ENCODE assay signal across 12 cellular contexts in genomic region chr1:112011231-112011630, GRCh38. TPM values are rescaled to one million over a fixed set of nuclear protein-coding genes. Genes with fewer than 3 reads are reported as not detected.
DNase-seq lines count a peak whose midpoint lies in the region; ATAC-seq lines count a peak whose summit lies in the region.
"Had no signal": no experiment of that assay in that cellular context is flagged by ENCODE, and none has a peak within 500 bp of the region (broad histone marks: within the 10 kb centered on the region; RNA-seq: fewer than 3 reads in every experiment).

No MANE protein-coding gene starts in this region.

- H3K27ac Mint-ChIP-seq in stimulated activated memory B cell treated with anti-CD40 and anti-IgM and Interleukin-4, amounts not matched to agents 10 μg/mL and 1 μg/mL and 100 μg/mL, for 72 hours, result no peak overlapping the region

- no peaks in the 10 kb centered on the region for H3K9me3 ChIP-seq in Karpas-422 (ENCODE audit: low read length)

- H3K27me3 ChIP-seq in Karpas-422 (ENCODE audit: low read length), result no peaks in the 10 kb centered on the region

- no peaks in the 10 kb centered on the region for H3K36me3 ChIP-seq in Karpas-422 (ENCODE audit: insufficient read depth, low read length)

- H3K79me2 ChIP-seq in Karpas-422 (ENCODE audit: low read length), result no peaks in the 10 kb centered on the region

- H3K4me1 Mint-ChIP-seq in stimulated activated memory B cell treated with anti-CD40 and anti-IgM and Interleukin-4, amounts not matched to agents 10 μg/mL and 1 μg/mL and 100 μg/mL, for 72 hours, result no peaks in the 10 kb centered on the region

- no peaks in the 10 kb centered on the region for H3K4me1 ChIP-seq in Karpas-422 (ENCODE audit: low read length)

- DNase-seq in AG20443 (ENCODE audit: low spot score) (peak; percentile 84), M059J (ENCODE audit: low read depth) (peak; percentile 49), epithelial cell of prostate (ENCODE audit: low read depth, low spot score) (peak; percentile 20), mucosa of gallbladder (ENCODE audit: low spot score) (peak; percentile 27), NCI-H1105 (lab: John Stamatoyannopoulos, UW) (no peak), SW 1271 (lab: John Stamatoyannopoulos, UW) (no peak), Karpas-422 (no peak)
- DNase-seq: amniotic stem cell, KBM-7, NCI-H2171 had no signal

- no peaks in the 10 kb centered on the region for H3K9me2 ChIP-seq in Karpas-422 (replicated peaks; ENCODE audit: insufficient read depth, low read length)

- no peak overlapping the region for H3K27ac ChIP-seq in epithelial cell of prostate
- no peak overlapping the region for H3K27ac ChIP-seq in Karpas-422 (ENCODE audit: low read length)

- H2AFZ ChIP-seq in Karpas-422 (ENCODE audit: low read length), result no peak overlapping the region

- H3K4me3 Mint-ChIP-seq in stimulated activated memory B cell treated with anti-CD40 and anti-IgM and Interleukin-4, amounts not matched to agents 10 μg/mL and 1 μg/mL and 100 μg/mL, for 72 hours, result no peak overlapping the region

- H3K4me2 ChIP-seq in Karpas-422 (ENCODE audit: low read depth, low read length, poor library complexity, severe bottlenecking), result no peak overlapping the region

- H4K20me1 ChIP-seq in Karpas-422 (ENCODE audit: insufficient read depth, low read depth, low read length), result no peaks in the 10 kb centered on the region

- no peak overlapping the region for H3K9ac ChIP-seq in Karpas-422 (ENCODE audit: low read length)

- ATAC-seq in stimulated activated memory B cell treated with anti-CD40 and anti-IgM and Interleukin-4, amounts not matched to agents 10 μg/mL and 1 μg/mL and 100 μg/mL, for 72 hours, result no peak
- ATAC-seq: Panc1 had no signal

- H3K27me3 Mint-ChIP-seq in stimulated activated memory B cell treated with anti-CD40 and anti-IgM and Interleukin-4, amounts not matched to agents 10 μg/mL and 1 μg/mL and 100 μg/mL, for 72 hours, result peaks cover 14% of the 10 kb centered on the region

- H3K36me3 Mint-ChIP-seq in stimulated activated memory B cell treated with anti-CD40 and anti-IgM and Interleukin-4, amounts not matched to agents 10 μg/mL and 1 μg/mL and 100 μg/mL, for 72 hours, result no peaks in the 10 kb centered on the region

- H3K9me3 Mint-ChIP-seq in stimulated activated memory B cell treated with anti-CD40 and anti-IgM and Interleukin-4, amounts not matched to agents 10 μg/mL and 1 μg/mL and 100 μg/mL, for 72 hours, result peaks cover 7% of the 10 kb centered on the region

- H3K4me3 ChIP-seq in Karpas-422 (ENCODE audit: low read length), result no peak overlapping the region

RNA-seq across cellular contexts. Expression of gene KCND3, which starts 21.8 kb away (rescaled TPM):
- total RNA-seq in M059J (2014; rRNA removed; shearing (Covaris generic)), result not detected in 2 replicates
- 8.7 TPM for total RNA-seq in mucosa of gallbladder
- not detected in 2 replicates for total RNA-seq in Karpas-422 (2014; rRNA removed; shearing (Covaris generic); ENCODE audit: low replicate concordance)

Comparison
In these comparisons a context has a peak if more than half of its experiments do, and no peak if none do; other contexts are left out.
1. DNase-seq: peak in AG20443 (single experiment), M059J (single experiment), epithelial cell of prostate (single experiment) and mucosa of gallbladder (single experiment); none in NCI-H1105 (single experiment), SW 1271 (0 of 2) and Karpas-422 (single experiment).